ENCODE assay signal across 8 cellular contexts in the genomic region with DNA sequence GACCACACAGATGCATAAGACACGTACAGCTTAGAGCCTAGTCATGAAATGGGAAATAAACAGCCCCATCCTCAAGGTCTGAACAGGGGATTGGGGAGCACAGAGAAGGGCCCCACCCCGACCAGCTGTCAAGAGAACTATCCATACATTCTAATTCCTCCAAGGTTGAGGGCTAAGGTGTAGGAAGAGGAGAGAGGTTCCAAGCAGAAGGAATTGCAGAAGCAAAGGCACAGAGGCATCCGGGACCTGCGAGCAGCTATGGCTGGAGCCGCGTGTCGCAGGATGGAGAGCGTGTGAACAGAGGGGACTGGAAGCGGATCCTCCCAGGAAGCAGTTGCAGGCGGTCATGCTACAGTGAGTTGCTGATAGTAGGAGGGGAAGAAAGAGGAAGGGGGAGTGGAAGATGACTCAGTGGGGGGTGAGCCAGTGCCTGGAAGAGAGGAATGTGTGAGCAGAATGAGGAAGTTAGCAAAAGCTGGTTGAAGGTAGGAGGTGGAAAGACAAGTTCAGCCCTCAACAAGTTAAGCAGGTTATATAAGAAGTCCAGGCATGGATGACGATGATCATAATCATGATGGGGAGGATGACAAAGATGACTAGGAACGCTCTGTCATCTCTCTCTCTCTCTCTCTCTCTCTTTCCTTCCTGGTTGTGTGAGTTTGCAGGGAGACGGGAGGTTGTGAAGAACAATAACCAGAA.
A peak's percentile ranks its signal among the peaks of the same experiment; 100 is the strongest.
DNase-seq lines count a peak whose midpoint lies in the region; ATAC-seq lines count a peak whose summit lies in the region.

No MANE protein-coding gene starts in this region.

- peak; percentile 56 to 57 for ATAC-seq in stimulated activated naive B cell treated with anti-CD40 and anti-IgM and Interleukin-4, amounts not matched to agents 10 μg/mL and 1 μg/mL and 100 μg/mL, for 72 hours (replicated peaks)
- no peak for ATAC-seq in HG03039 (IDR thresholded peaks at IDR 0.05; ENCODE audit: unreplicated experiment)
- no peak for ATAC-seq in HG03521 (IDR thresholded peaks at IDR 0.05; ENCODE audit: unreplicated experiment)

- H3K4me1 Mint-ChIP-seq in stimulated activated naive B cell treated with anti-CD40 and anti-IgM and Interleukin-4, amounts not matched to agents 10 μg/mL and 1 μg/mL and 100 μg/mL, for 72 hours: peaks cover 39 to 56% of the 10 kb centered on the region in 2 donors

- DNase-seq in ACHN (peak; percentile 96), KBM-7 (peak; percentile 100), anterior cingulate cortex (lab: John Stamatoyannopoulos, UW) (peak in 43 of 58 donors; percentile 13 to 69 (median 41)), iPS DF 6.9 (ENCODE audit: low read depth, low spot score) (peak; percentile 4), posterior vena cava (ENCODE audit: low spot score) (no peak)
- peak; percentile 13 for DNase-seq in stimulated activated naive B cell treated with anti-CD40 and anti-IgM and Interleukin-4, amounts not matched to agents 10 μg/mL and 1 μg/mL and 100 μg/mL, for 72 hours

- peaks cover 4% of the 10 kb centered on the region; the same call in 1 of the 2 replicates for H3K4me1 ChIP-seq in iPS DF 6.9 (ENCODE audit: control insufficient read depth, insufficient read depth, low read length)

- no peaks in the 10 kb centered on the region for H3K27me3 ChIP-seq in iPS DF 6.9 (ENCODE audit: control insufficient read depth, insufficient read depth, low read length)

- intact Hi-C loops in posterior vena cava (cut with DNase I): no loop called here

- H3K4me3 ChIP-seq in iPS DF 6.9 (ENCODE audit: low read length): no peak overlapping the region

- H3K36me3 ChIP-seq in iPS DF 6.9 (ENCODE audit: control insufficient read depth, insufficient read depth, low read length): no peaks in the 10 kb centered on the region

- peaks cover 3 to 4% of the 10 kb centered on the region in 2 donors for H3K9me3 Mint-ChIP-seq in stimulated activated naive B cell treated with anti-CD40 and anti-IgM and Interleukin-4, amounts not matched to agents 10 μg/mL and 1 μg/mL and 100 μg/mL, for 72 hours

- no peaks in the 10 kb centered on the region for H3K9me3 ChIP-seq in iPS DF 6.9 (ENCODE audit: control insufficient read depth, insufficient read depth, low read length)

- H3K27me3 Mint-ChIP-seq in stimulated activated naive B cell treated with anti-CD40 and anti-IgM and Interleukin-4, amounts not matched to agents 10 μg/mL and 1 μg/mL and 100 μg/mL, for 72 hours: peaks cover 0 to 18% of the 10 kb centered on the region in 2 donors

- peak overlapping the region in 1 of 2 donors; percentile 58 for H3K4me3 Mint-ChIP-seq in stimulated activated naive B cell treated with anti-CD40 and anti-IgM and Interleukin-4, amounts not matched to agents 10 μg/mL and 1 μg/mL and 100 μg/mL, for 72 hours

- in situ Hi-C loops in ACHN (cut with HindIII; ENCODE audit: low pct_ligation_motif_present, low pct_unique_long_range_greater_than_20kb, low sequenced_read_pairs) (no loop called here), KBM-7 (cut with MboI; ENCODE audit: low pct_unique_long_range_greater_than_20kb, low sequenced_read_pairs) (no loop called here)

- no peak overlapping the region for H3K27ac ChIP-seq in iPS DF 6.9 (ENCODE audit: low read length)

- H3K36me3 Mint-ChIP-seq in stimulated activated naive B cell treated with anti-CD40 and anti-IgM and Interleukin-4, amounts not matched to agents 10 μg/mL and 1 μg/mL and 100 μg/mL, for 72 hours: no peaks in the 10 kb centered on the region

- H3K27ac Mint-ChIP-seq in stimulated activated naive B cell treated with anti-CD40 and anti-IgM and Interleukin-4, amounts not matched to agents 10 μg/mL and 1 μg/mL and 100 μg/mL, for 72 hours: peak overlapping the region; percentile 68

- WGBS in iPS DF 6.9 (ENCODE audit: insufficient coverage, insufficient read length): no CpG with 5 or more reads among the region's 13 CpGs

Comparison
In these comparisons a context has a peak if more than half of its experiments do, and no peak if none do; other contexts are left out.
1. ATAC-seq: peak in stimulated activated naive B cell treated with anti-CD40 and anti-IgM and Interleukin-4, amounts not matched to agents 10 μg/mL and 1 μg/mL and 100 μg/mL, for 72 hours (2 of 2); none in HG03039 (single experiment) and HG03521 (single experiment).